ENCODE assay signal across 18 cellular contexts in genomic region chr18:6741786-6742185, GRCh38. TPM values are rescaled to one million over a fixed set of nuclear protein-coding genes. Genes with fewer than 3 reads are reported as not detected.
DNase-seq lines count a peak whose midpoint lies in the region; ATAC-seq and TF ChIP-seq lines count a peak whose summit lies in the region.
"Had no signal": no experiment of that assay in that cellular context is flagged by ENCODE, and none has a peak within 500 bp of the region (broad histone marks: within the 10 kb centered on the region; RNA-seq: fewer than 3 reads in every experiment).

No MANE protein-coding gene starts in this region.

- H3K18ac ChIP-seq in mesendoderm (ENCODE audit: low read length): no peak overlapping the region

- H4K5ac ChIP-seq in mesendoderm (ENCODE audit: low read length): no peak overlapping the region

- H2AK5ac ChIP-seq in mesendoderm (ENCODE audit: low read length): no peak overlapping the region

- H3K9me3 ChIP-seq in smooth muscle cell (replicated peaks; ENCODE audit: low read depth): no peaks in the 10 kb centered on the region
- H3K9me3 ChIP-seq: thoracic aorta had no signal

- H3K4ac ChIP-seq in mesendoderm (ENCODE audit: low read depth, low read length): no peak overlapping the region

- no peak overlapping the region for H2BK5ac ChIP-seq in mesendoderm (ENCODE audit: low read length)

- peaks cover 15% of the 10 kb centered on the region for H3F3A ChIP-seq in smooth muscle cell (ENCODE audit: low read depth)

- in situ Hi-C loops in brain microvascular endothelial cell (cut with HindIII; ENCODE audit: low pct_ligation_motif_present, low sequenced_read_pairs): loop anchor here (25.0 kb wide), 1 partner anchor 104 kb away; no protein-coding TSS in a partner anchor

- H3K9ac ChIP-seq in mesendoderm (ENCODE audit: low read length) (no peak overlapping the region), smooth muscle cell (ENCODE audit: low read depth) (peak overlapping the region; percentile 74)

- H4K20me1 ChIP-seq in smooth muscle cell (ENCODE audit: low read depth): no peaks in the 10 kb centered on the region

- peaks cover 44% of the 10 kb centered on the region for H3K4me1 ChIP-seq in ACC112 (ENCODE audit: control insufficient read depth, insufficient read depth, low read length, unreplicated experiment)
- peaks cover 7% of the 10 kb centered on the region for H3K4me1 ChIP-seq in mesendoderm (ENCODE audit: control insufficient read depth, low read depth, low read length)
- H3K4me1 ChIP-seq in smooth muscle cell (ENCODE audit: low read depth): peaks cover 63% of the 10 kb centered on the region

- H3K4me2 ChIP-seq in mesendoderm (ENCODE audit: low read length) (no peak overlapping the region), smooth muscle cell (peak overlapping the region; percentile 76)
- H3K4me2 ChIP-seq: PC-9 had no signal

- no peak for TF ChIP-seq CTCF in brain microvascular endothelial cell (IDR thresholded peaks at IDR 0.05; ENCODE audit: low read depth, low read length, missing control alignments)
- TF ChIP-seq CTCF in smooth muscle cell (IDR thresholded peaks at IDR 0.05; ENCODE audit: borderline replicate concordance, insufficient read depth, poor library complexity, severe bottlenecking): no peak
- no peak for TF ChIP-seq CTCF in foreskin fibroblast (IDR thresholded peaks at IDR 0.05; ENCODE audit: low read depth, low read length)
- no peak for TF ChIP-seq CTCF in lower leg skin (IDR thresholded peaks at IDR 0.05)

- no peak overlapping the region for H3K23ac ChIP-seq in mesendoderm (ENCODE audit: low read length)

- intact Hi-C loops in posterior vena cava (cut with DNase I): no loop called here
- intact Hi-C loops in lower leg skin (cut with DNase I; ENCODE audit: low total_unique reads): no loop called here

- H3K4me3 ChIP-seq in ACC112 (ENCODE audit: low read depth, low read length) (peak overlapping the region; percentile 64), brain microvascular endothelial cell (ENCODE audit: low read depth, low read length) (no peak overlapping the region), mesendoderm (ENCODE audit: low read length) (no peak overlapping the region), smooth muscle cell (peak overlapping the region; percentile 5), foreskin fibroblast (ENCODE audit: low read depth in 1 of 2, low read length in 2 of 2) (no peak overlapping the region), lower leg skin (ENCODE audit: low read depth, poor library complexity, severe bottlenecking) (no peak overlapping the region)
- H3K4me3 ChIP-seq: PC-9, thoracic aorta had no signal

- no peaks in the 10 kb centered on the region for H3K79me2 ChIP-seq in ACC112 (ENCODE audit: control insufficient read depth, insufficient read depth, low read length, unreplicated experiment)
- H3K79me2 ChIP-seq in mesendoderm (ENCODE audit: control insufficient read depth, insufficient read depth, low read length): no peaks in the 10 kb centered on the region
- H3K79me2 ChIP-seq in smooth muscle cell (ENCODE audit: low read depth): peaks cover 40% of the 10 kb centered on the region

- peak overlapping the region; percentile 86 for H2BK15ac ChIP-seq in mesendoderm (replicated peaks; ENCODE audit: low read depth)

- H3K27ac ChIP-seq in ACC112 (ENCODE audit: low read depth, low read length) (peak overlapping the region; percentile 84), brain microvascular endothelial cell (peak overlapping the region; percentile 91), mesendoderm (ENCODE audit: low read depth, low read length) (no peak overlapping the region), smooth muscle cell (ENCODE audit: low read depth) (peak overlapping the region; percentile 94)
- H3K27ac ChIP-seq: PC-9, thoracic aorta had no signal

- H3K56ac ChIP-seq in mesendoderm (ENCODE audit: low read length): no peak overlapping the region

- H3K79me1 ChIP-seq in mesendoderm (ENCODE audit: low read length): peaks cover 3% of the 10 kb centered on the region

- WGBS in mesendoderm (ENCODE audit: extremely low coverage, insufficient coverage, low lambda C conversion rate): no CpG with 5 or more reads among the region's 2 CpGs
- WGBS in smooth muscle cell (ENCODE audit: low lambda C conversion rate): 74% methylated on average over 2 of the region's 2 CpGs
- whole genome bisulfite sequencing in lower leg skin, 2 donors: 63 to 66% methylated on average over 2 of the region's 2 CpGs

- no peak for TF ChIP-seq POLR2A in lower leg skin (IDR thresholded peaks at IDR 0.05)

- DNase-seq in brain microvascular endothelial cell (no peak), mesendoderm (no peak), smooth muscle cell (lab: John Stamatoyannopoulos, UW; ENCODE audit: unreplicated experiment) (no peak), posterior vena cava (ENCODE audit: low spot score) (no peak), foreskin fibroblast (no peak), lower leg skin (ENCODE audit: low spot score in 2 of 2) (no peak)
- DNase-seq: activated CD4-positive, alpha-beta T cell treated with anti-CD3 and anti-CD28 coated beads, Interleukin-2, amount 10 ng/mL, durations not matched to agents 24 days and 14 days; activated naive CD4-positive, alpha-beta T cell treated with Interleukin-2 at 50 U/mL for 16 hours; CD4-positive, alpha-beta memory T cell; DMS79; GOT3; KG1; NCI-H1092 treated with DMSO at 0.1 percent for 48 hours; PC-9 had no signal

- no peak for ATAC-seq in HG03439 (IDR thresholded peaks at IDR 0.05; ENCODE audit: unreplicated experiment)

- no peak overlapping the region for H4K8ac ChIP-seq in mesendoderm (ENCODE audit: low read depth, low read length)

- H3K36me3 ChIP-seq in ACC112 (ENCODE audit: insufficient read depth, low read length): no peaks in the 10 kb centered on the region
- H3K36me3 ChIP-seq in brain microvascular endothelial cell (replicated peaks): no peaks in the 10 kb centered on the region
- H3K36me3 ChIP-seq in mesendoderm (ENCODE audit: control insufficient read depth, insufficient read depth, low read length): no peaks in the 10 kb centered on the region
- no peaks in the 10 kb centered on the region for H3K36me3 ChIP-seq in smooth muscle cell (ENCODE audit: low read depth)
- H3K36me3 ChIP-seq: thoracic aorta had no signal

- H3K27me3 ChIP-seq in ACC112 (ENCODE audit: insufficient read depth, low read length): no peaks in the 10 kb centered on the region
- no peaks in the 10 kb centered on the region for H3K27me3 ChIP-seq in brain microvascular endothelial cell (replicated peaks)
- no peaks in the 10 kb centered on the region for H3K27me3 ChIP-seq in mesendoderm (ENCODE audit: insufficient read depth, low read length, poor library complexity)
- H3K27me3 ChIP-seq in smooth muscle cell (ENCODE audit: low read depth): no peaks in the 10 kb centered on the region

- no peak overlapping the region for H2BK120ac ChIP-seq in mesendoderm (ENCODE audit: low read depth, low read length)

- H2AFZ ChIP-seq in ACC112 (ENCODE audit: low read length, unreplicated experiment) (peak overlapping the region; percentile 92), smooth muscle cell (ENCODE audit: low read depth) (no peak overlapping the region)
- H2AFZ ChIP-seq: PC-9 had no signal

RNA-seq across cellular contexts. Expression of gene ARHGAP28, which starts 12.3 kb away (rescaled TPM):
- polyA plus RNA-seq in mesendoderm (2013, experiment 1 of 2): 10.2 TPM
- polyA plus RNA-seq in mesendoderm (2013, experiment 2 of 2): 10.4 TPM
- 27.7 and 40.0 TPM in 2 replicates for total RNA-seq in smooth muscle cell
- 13.8 and 16.2 TPM in 2 replicates for polyA plus RNA-seq in smooth muscle cell
- total RNA-seq in posterior vena cava: 10 to 100 TPM; 15.6 to 26.2 TPM
- total RNA-seq in lower leg skin: 1 to 10 TPM; 1.4 to 5.9 (median 2.8) TPM
- total RNA-seq: activated CD4-positive, alpha-beta T cell treated with anti-CD3 and anti-CD28 coated beads, Interleukin-2, amount 10 ng/mL, durations not matched to agents 24 days and 14 days; CD4-positive, alpha-beta memory T cell; mononuclear cell; PC-9 had no signal
- polyA plus RNA-seq: CD4-positive, alpha-beta memory T cell had no signal

Comparison
In these comparisons a context has a peak if more than half of its experiments do, and no peak if none do; other contexts are left out.
1. H3K4me3 ChIP-seq: peak in ACC112 (single experiment) and smooth muscle cell (single experiment); none in brain microvascular endothelial cell (single experiment), mesendoderm (single experiment), foreskin fibroblast (0 of 2) and lower leg skin (single experiment).